18 cellular contexts compared by ENCODE assay signal in genomic region chr18:73679941-73680700, GRCh38.
DNase-seq lines count a peak whose midpoint lies in the region; ATAC-seq and TF ChIP-seq lines count a peak whose summit lies in the region.
"Had no signal": no experiment of that assay in that cellular context is flagged by ENCODE, and none has a peak within 500 bp of the region (broad histone marks: within the 10 kb centered on the region; RNA-seq: fewer than 3 reads in every experiment).

No MANE protein-coding gene starts in this region.

- H3K36me3 ChIP-seq in Loucy (ENCODE audit: insufficient read depth, low read length) (no peaks in the 10 kb centered on the region), right atrium auricular region (no peaks in the 10 kb centered on the region)
- H3K36me3 ChIP-seq: cardiac muscle cell, left ventricle myocardium inferior had no signal

- no peak overlapping the region for H2AFZ ChIP-seq in Loucy (ENCODE audit: low read length)

- H3K9ac ChIP-seq in Loucy (ENCODE audit: low read depth, low read length, poor library complexity, severe bottlenecking): no peak overlapping the region

- H3K4me2 ChIP-seq in Loucy (ENCODE audit: low read depth, low read length, poor library complexity, severe bottlenecking): peak overlapping the region; percentile 69

- DNase-seq in astrocyte of the hippocampus (ENCODE audit: low read depth, low spot score) (peak; percentile 47), kidney glomerular epithelial cell (lab: John Stamatoyannopoulos, UW) (peak; percentile 75), GM10266 (ENCODE audit: extremely low spot score) (no peak), right atrium auricular region (ENCODE audit: low spot score) (no peak)
- DNase-seq: activated CD4-positive, alpha-beta T cell treated with anti-CD3 and anti-CD28 coated beads, Interleukin-2, amount 10 ng/mL, durations not matched to agents 24 days and 14 days; activated naive CD4-positive, alpha-beta T cell treated with anti-CD3 and anti-CD28 coated beads, Interleukin-2, amount 50 U/mL, for 16 hours; activated T-cell treated with anti-CD3 and anti-CD28 coated beads for 4 hours; Calu3; effector CD8-positive, alpha-beta T cell; GDM1; left ventricle myocardium inferior; NCI-H1105 treated with DMSO at 0.1 percent for 48 hours; stimulated activated CD4-positive, alpha-beta T cell treated with anti-CD3 and anti-CD28 coated beads, Interleukin-4, amount 100 ng/mL, for 1 hour had no signal

- no peak overlapping the region for H3K27ac ChIP-seq in right atrium auricular region
- H3K27ac ChIP-seq: cardiac muscle cell, left ventricle myocardium inferior had no signal

- no peaks in the 10 kb centered on the region for H3K27me3 ChIP-seq in Loucy (ENCODE audit: insufficient read depth, low read length, poor library complexity, severe bottlenecking)
- no peaks in the 10 kb centered on the region for H3K27me3 ChIP-seq in right atrium auricular region
- H3K27me3 ChIP-seq: cardiac muscle cell had no signal

- no peaks in the 10 kb centered on the region for H4K20me1 ChIP-seq in Loucy (ENCODE audit: insufficient read depth, low read length, poor library complexity, severe bottlenecking)

- H3K79me2 ChIP-seq in Loucy (ENCODE audit: insufficient read depth, low read length): no peaks in the 10 kb centered on the region

- TF ChIP-seq CTCF in Loucy (conservative IDR thresholded peaks at IDR 0.05; ENCODE audit: low read length): no peak
- TF ChIP-seq CTCF in GM10266 (IDR thresholded peaks at IDR 0.05; ENCODE audit: control insufficient read depth, insufficient read depth, low read depth, missing control alignments): no peak
- no peak for TF ChIP-seq CTCF in right atrium auricular region (IDR thresholded peaks at IDR 0.05)

- ATAC-seq in GM18868 (IDR thresholded peaks at IDR 0.05; ENCODE audit: unreplicated experiment) (peak; percentile 41), GM21529 (IDR thresholded peaks at IDR 0.05; ENCODE audit: unreplicated experiment) (no peak)
- ATAC-seq: HCT116 had no signal

- H3K9me3 ChIP-seq in Loucy (ENCODE audit: insufficient read depth, low read depth, low read length) (no peaks in the 10 kb centered on the region), right atrium auricular region (no peaks in the 10 kb centered on the region)
- H3K9me3 ChIP-seq: left ventricle myocardium inferior had no signal

- peaks cover 34% of the 10 kb centered on the region for H3K4me1 ChIP-seq in Loucy (ENCODE audit: insufficient read depth, low read length, poor library complexity, severe bottlenecking)
- H3K4me1 ChIP-seq in right atrium auricular region: no peaks in the 10 kb centered on the region
- H3K4me1 ChIP-seq: left ventricle myocardium inferior had no signal

- no peaks in the 10 kb centered on the region for H3K9me2 ChIP-seq in Loucy (replicated peaks; ENCODE audit: low read depth, low read length)

- H3K4me3 ChIP-seq in Loucy (ENCODE audit: low read length, poor library complexity, severe bottlenecking) (peak overlapping the region; percentile 40), right atrium auricular region (no peak overlapping the region)
- H3K4me3 ChIP-seq: cardiac muscle cell, left ventricle myocardium inferior had no signal

- H3F3A ChIP-seq in Loucy (ENCODE audit: low read depth): no peaks in the 10 kb centered on the region

Comparison
In these comparisons a context has a peak if more than half of its experiments do, and no peak if none do; other contexts are left out.
1. DNase-seq: peak in astrocyte of the hippocampus (single experiment) and kidney glomerular epithelial cell (single experiment); none in GM10266 (single experiment) and right atrium auricular region (single experiment).